In genomic region chr2:119423811-119424210, GRCh38 we compare ENCODE assay signal across 22 cellular contexts. TPM values are rescaled to one million over a fixed set of nuclear protein-coding genes. Genes with fewer than 3 reads are reported as not detected.
"Had no signal": no experiment of that assay in that cellular context is flagged by ENCODE, and none has a peak within 500 bp of the region (broad histone marks: within the 10 kb centered on the region; RNA-seq: fewer than 3 reads in every experiment).

No MANE protein-coding gene starts in this region.

- DNase-seq: KBM-7, MV-4-11, NCI-H1048, NCI-H1105, NCI-H1417, NCI-H1436 treated with DMSO at 0.1 percent for 48 hours, NCI-H1694, NCI-H187 treated with DMSO at 0.1 percent for 48 hours, NCI-H2029 treated with DMSO at 0.1 percent for 48 hours, NCI-H2107, NCI-H2227 treated with DMSO at 0.1 percent for 48 hours, NCI-H524, NCI-H526 treated with DMSO at 0.1 percent for 48 hours, NCI-H774, SHP77 treated with DMSO at 0.1 percent for 48 hours, SJCRH30 had no signal

- H3K9me3 ChIP-seq: SJCRH30 had no signal

- ATAC-seq: Panc1, Right ventricle myocardium inferior, SK-N-SH treated with all-trans-retinoic acid at 6 μM for 48 hours had no signal

- H3K27ac ChIP-seq: SJCRH30 had no signal

- H3K36me3 ChIP-seq: SJCRH30 had no signal

- H3K4me1 ChIP-seq: SJCRH30 had no signal

- H3K4me3 ChIP-seq: SJCRH30 had no signal

RNA-seq across cellular contexts. Expression of gene TMEM37, which starts 7.8 kb away (rescaled TPM):
- total RNA-seq: LHCN-M2, MCF 10A, RPMI7951 had no signal
